In genomic region chr3:17765819-17766472, GRCh38 we compare ENCODE assay signal across 14 cellular contexts. TPM values are rescaled to one million over a fixed set of nuclear protein-coding genes. Genes with fewer than 3 reads are reported as not detected.
DNase-seq lines count a peak whose midpoint lies in the region; ATAC-seq, FAIRE-seq and TF ChIP-seq lines count a peak whose summit lies in the region.
"Had no signal": no experiment of that assay in that cellular context is flagged by ENCODE, and none has a peak within 500 bp of the region (broad histone marks: within the 10 kb centered on the region; RNA-seq: fewer than 3 reads in every experiment).

No MANE protein-coding gene starts in this region.

- POLR2A ChIA-PET in GM12878 (lab: Charles Lee) = interaction anchor here (1.0 to 1.2 kb wide), 3 partner anchors 19 to 25 kb away, joined by 3 to 4 read pairs (median 4); partner anchors contain the start of gene TBC1D5

- CTCF ChIA-PET in GM12878 (lab: Yijun Ruan, JAX) = interaction anchor here (0.7 to 1.5 kb wide), 2 partner anchors 120 to 366 kb away, joined by 3 to 4 read pairs; no protein-coding TSS in a partner anchor

- no peak overlapping the region for H3K27ac ChIP-seq in GM12878 (ENCODE audit: control insufficient read depth, insufficient read depth)
- no peak overlapping the region for H3K27ac ChIP-seq in coronary artery

- 5% methylated on average over 9 of the region's 9 CpGs for WGBS in GM12878 (ENCODE audit: insufficient coverage, insufficient replicate concordance, low lambda C conversion rate, missing lambda C conversion rate)

- no peak for FAIRE-seq in GM12878 (lab: Jason Lieb, UNC)

- peak; percentile 94 for ATAC-seq in GM18861 (IDR thresholded peaks at IDR 0.05; ENCODE audit: unreplicated experiment)
- peak; percentile 88 for ATAC-seq in GM21529 (IDR thresholded peaks at IDR 0.05; ENCODE audit: unreplicated experiment)
- peak; percentile 79 for ATAC-seq in HG03103 (IDR thresholded peaks at IDR 0.05; ENCODE audit: low read depth, unreplicated experiment)
- peak; percentile 91 for ATAC-seq in GM12878
- ATAC-seq in natural killer cell treated with Interleukin-12 subunit alpha and Interleukin-12 subunit beta and Interleukin-15 and Interleukin-18, amount 100 ng/mL, for 72 hours = no peak
- ATAC-seq: activated naive CD8-positive, alpha-beta T cell treated with anti-CD3 and anti-CD28 coated beads, Interleukin-2, amount 50 U/mL, for 24 hours; stimulated activated naive CD8-positive, alpha-beta T cell treated with anti-CD3 and anti-CD28 coated beads, Interleukin-15, Interleukin-2, amounts not matched to agents 100 U/mL and 50 U/mL, for 24 hours had no signal

- H4K20me1 ChIP-seq in GM12878 (ENCODE audit: control insufficient read depth, insufficient read depth) = no peaks in the 10 kb centered on the region

- H2AFZ ChIP-seq in GM12878 (ENCODE audit: control insufficient read depth, low read depth, low read length) = peak overlapping the region; percentile 69

- TF ChIP-seq CTCF in GM12878 (IDR thresholded peaks at IDR 0.05 in 2 of 3, conservative IDR thresholded peaks at IDR 0.05 in 1 of 3; ENCODE audit: control insufficient read depth in 2 of 3, extremely low read depth in 1 of 3, insufficient read depth in 1 of 3, low read depth in 3 of 3, low read length in 3 of 3) (no peak), coronary artery (IDR thresholded peaks at IDR 0.05) (no peak)

- SMC1A ChIA-PET in GM12878 (lab: Charles Lee; ENCODE audit: uncharacterized antibody, unreplicated experiment) = interaction anchor here (1.0 to 1.6 kb wide), 5 partner anchors 9 to 23 kb away, joined by 3 to 7 read pairs (median 3); no protein-coding TSS in a partner anchor

- intact Hi-C loops in GM12878 (cut with micrococcal nuclease; ENCODE audit: unreplicated experiment) = loop anchor here (1.0 kb wide), 1 partner anchor 19 kb away; no protein-coding TSS in a partner anchor

- in situ Hi-C loops in GM12878 (cut with MboI) = no loop called here

- no peaks in the 10 kb centered on the region for H3K4me1 ChIP-seq in GM12878 (ENCODE audit: control insufficient read depth, insufficient read depth, low read length)

- H3K79me2 ChIP-seq in GM12878 (ENCODE audit: control insufficient read depth, insufficient read depth, low read length) = no peaks in the 10 kb centered on the region

- no peak overlapping the region for H3K27ac Mint-ChIP-seq in natural killer cell treated with Interleukin-12 subunit alpha and Interleukin-12 subunit beta and Interleukin-15 and Interleukin-18, amount 100 ng/mL, for 72 hours
- H3K27ac Mint-ChIP-seq: activated naive CD8-positive, alpha-beta T cell treated with anti-CD3 and anti-CD28 coated beads, Interleukin-2, amount 50 U/mL, for 24 hours had no signal

- H3K9ac ChIP-seq in GM12878 (ENCODE audit: control insufficient read depth, insufficient read depth, low read length) = no peak overlapping the region

- peak; percentile 77 to 88; a peak in 3 of 4 replicates for TF ChIP-seq EP300 in GM12878 (IDR thresholded peaks at IDR 0.05; ENCODE audit: borderline replicate concordance in 1 of 2, control insufficient read depth in 1 of 2, low read depth in 2 of 2, low read length in 2 of 2)

- H3K4me1 Mint-ChIP-seq in natural killer cell treated with Interleukin-12 subunit alpha and Interleukin-12 subunit beta and Interleukin-15 and Interleukin-18, amount 100 ng/mL, for 72 hours (ENCODE audit: low read depth in 2 of 2) = no peaks in the 10 kb centered on the region

- H3K4me3 Mint-ChIP-seq in natural killer cell treated with Interleukin-12 subunit alpha and Interleukin-12 subunit beta and Interleukin-15 and Interleukin-18, amount 100 ng/mL, for 72 hours = no peak overlapping the region
- H3K4me3 Mint-ChIP-seq: activated naive CD8-positive, alpha-beta T cell treated with anti-CD3 and anti-CD28 coated beads, Interleukin-2, amount 50 U/mL, for 24 hours had no signal

- no peak for TF ChIP-seq RAD21 in GM12878 (IDR thresholded peaks at IDR 0.05; ENCODE audit: insufficient read depth, low read depth, low read length)

- peaks cover 8 to 10% of the 10 kb centered on the region in 2 donors for H3K27me3 Mint-ChIP-seq in natural killer cell treated with Interleukin-12 subunit alpha and Interleukin-12 subunit beta and Interleukin-15 and Interleukin-18, amount 100 ng/mL, for 72 hours

- H3K36me3 ChIP-seq in GM12878 (ENCODE audit: control insufficient read depth in 2 of 2, insufficient read depth in 2 of 2, low read length in 1 of 2) = no peaks in the 10 kb centered on the region

- H3K4me3 ChIP-seq in GM12878 = no peak overlapping the region
- no peak overlapping the region for H3K4me3 ChIP-seq in coronary artery

- no peaks in the 10 kb centered on the region for H3K27me3 ChIP-seq in GM12878 (replicated peaks in 1 of 2; ENCODE audit: control insufficient read depth in 2 of 2, insufficient read depth in 2 of 2, low read length in 1 of 2)

- DNase-seq in GM12878 (ENCODE audit: low read depth, low spot score) = peak; percentile 60
- DNase-seq in natural killer cell treated with Interleukin-12 subunit alpha and Interleukin-12 subunit beta and Interleukin-15 and Interleukin-18, amount 100 ng/mL, for 72 hours (ENCODE audit: low spot score) = no peak
- DNase-seq in coronary artery (ENCODE audit: low spot score) = no peak
- DNase-seq in NCI-H1105 treated with DMSO at 0.1 percent for 48 hours (lab: John Stamatoyannopoulos, UW) = no peak
- DNase-seq in NCI-H2029 (lab: John Stamatoyannopoulos, UW) = no peak
- DNase-seq: activated CD4-positive, alpha-beta T cell treated with anti-CD3 and anti-CD28 coated beads, Interleukin-2, amount 50 U/mL, for 48 hours; activated naive CD8-positive, alpha-beta T cell treated with anti-CD3 and anti-CD28 coated beads, Interleukin-2, amount 50 U/mL, for 24 hours; effector CD4-positive, alpha-beta T cell; NCI-H1436 treated with DMSO at 0.1 percent for 48 hours; NK-92 treated with Interleukin-12 subunit alpha and Interleukin-12 subunit beta, amount 100 ng/mL, for 24 hours; stimulated activated naive CD8-positive, alpha-beta T cell treated with anti-CD3 and anti-CD28 coated beads, Interleukin-15, Interleukin-2, amounts not matched to agents 100 U/mL and 50 U/mL, for 24 hours had no signal

- RAD21 ChIA-PET in GM12878 (lab: Charles Lee; ENCODE audit: unreplicated experiment) = interaction anchor here (0.8 to 1.6 kb wide), 3 partner anchors 18 to 27 kb away, joined by 4 to 11 read pairs (median 5); partner anchors contain the start of gene TBC1D5

- H3K36me3 Mint-ChIP-seq in natural killer cell treated with Interleukin-12 subunit alpha and Interleukin-12 subunit beta and Interleukin-15 and Interleukin-18, amount 100 ng/mL, for 72 hours = no peaks in the 10 kb centered on the region

- H3K9me3 ChIP-seq in GM12878 (replicated peaks; ENCODE audit: control insufficient read depth, insufficient read depth, low read length) = no peaks in the 10 kb centered on the region

- peak overlapping the region; percentile 6; the same call in 1 of the 2 replicates for H3K4me2 ChIP-seq in GM12878 (ENCODE audit: control insufficient read depth, insufficient read depth)

- TSS peak; percentile 93 for BruUV-seq in GM12878 (replicated peaks; lab: Mats Ljungman, UMichigan)

- TF ChIP-seq POLR2A in GM12878 (IDR thresholded peaks at IDR 0.05; ENCODE audit: low read depth, low read length) = no peak

- no peaks in the 10 kb centered on the region for H3K9me3 Mint-ChIP-seq in natural killer cell treated with Interleukin-12 subunit alpha and Interleukin-12 subunit beta and Interleukin-15 and Interleukin-18, amount 100 ng/mL, for 72 hours
- H3K9me3 Mint-ChIP-seq: activated naive CD8-positive, alpha-beta T cell treated with anti-CD3 and anti-CD28 coated beads, Interleukin-2, amount 50 U/mL, for 24 hours had no signal

TF ChIP-seq in GM12878, 131 proteins besides CTCF, POLR2A, EP300 and RAD21 (continues in another document):
- TF ChIP-seq HDGF (IDR thresholded peaks at IDR 0.05) = 0 out of 2 replicates have a peak, but pooled peaks have one; percentile 30
- 0 out of 2 replicates have a peak, but pooled peaks have one; percentile 70 for TF ChIP-seq STAT3 (IDR thresholded peaks at IDR 0.05; ENCODE audit: low read depth, low read length)
- TF ChIP-seq BRCA1 (IDR thresholded peaks at IDR 0.05; ENCODE audit: low read depth, low read length) = no peak
- TF ChIP-seq SRF (IDR thresholded peaks at IDR 0.05; ENCODE audit: low read depth in 2 of 2, low read length in 2 of 2) = no peak
- no peak for TF ChIP-seq SREBF1 (IDR thresholded peaks at IDR 0.05; ENCODE audit: low read length)
- TF ChIP-seq POLR2AphosphoS2 (IDR thresholded peaks at IDR 0.05; ENCODE audit: low read depth, low read length) = no peak
- TF ChIP-seq RUNX3 (IDR thresholded peaks at IDR 0.05; ENCODE audit: low read length) = peak; percentile 53; the same call in 1 of the 2 replicates
- TF ChIP-seq RELA (IDR thresholded peaks at IDR 0.05; ENCODE audit: borderline replicate concordance, partially characterized antibody) = no peak
- peak; percentile 63; the same call in 1 of the 2 replicates for TF ChIP-seq MTA2 (IDR thresholded peaks at IDR 0.05; ENCODE audit: low read depth)

RNA-seq across cellular contexts. Expression of gene TBC1D5, which starts 23.5 kb away (rescaled TPM):
- 210 and 223 TPM in 2 replicates for total RNA-seq in GM12878 (2013; cell fraction: nucleolus; rRNA removed)
- total RNA-seq in GM12878 (2014; rRNA removed) = 52.6 and 58.6 TPM in 2 replicates
- 61.0 and 62.4 TPM in 2 replicates for total RNA-seq in GM12878 (2014; rRNA removed; fragmentation: Illumina TruSeq; extraction: Trizol)
- 46.7 and 48.9 TPM in 2 replicates for total RNA-seq in GM12878 (2021)
- polyA plus RNA-seq in GM12878 (2011; ENCODE audit: low read depth) = 18.8 TPM
- 50.0 and 56.7 TPM in 2 replicates for polyA plus RNA-seq in GM12878 (2011; rRNA removed)
- polyA plus RNA-seq in GM12878 (2011; cell fraction: cytosol; rRNA removed) = 36.9 and 37.2 TPM in 2 replicates
- 33.2 and 33.3 TPM in 2 replicates for polyA plus RNA-seq in GM12878 (2011; cell fraction: nucleus; rRNA removed)
- 18.9 and 21.7 TPM in 2 replicates for polyA plus RNA-seq in GM12878 (2012)
- polyA plus RNA-seq in GM12878 (2014; fragmentation: Illumina TruSeq; extraction: Trizol) = 43.7 and 57.6 TPM in 2 replicates
- polyA plus RNA-seq in GM12878 (2014; fragmentation: Nextera tagmentation; extraction: Ambion mirVana) = 1 to 10 TPM; 5.5 to 5.8 TPM
- 26.9 and 30.5 TPM in 2 replicates for polyA plus RNA-seq in GM12878 (2014; rRNA removed)
- 10 to 100 TPM; 40.7 to 43.8 TPM for polyA plus RNA-seq in GM12878 (2016; fragmentation: Nextera tagmentation; extraction: Ambion mirVana)
- polyA minus RNA-seq in GM12878 (2011; rRNA and poly(A)+ RNA removed) = 95.1 and 112 TPM in 2 replicates
- polyA minus RNA-seq in GM12878 (2011; cell fraction: cytosol; rRNA and poly(A)+ RNA removed) = 35.2 and 36.5 TPM in 2 replicates
- 76.8 and 114 TPM in 2 replicates for polyA minus RNA-seq in GM12878 (2011; cell fraction: nucleus; rRNA and poly(A)+ RNA removed)
- 10 to 100 TPM; 43.4 to 51.6 TPM for total RNA-seq in natural killer cell treated with Interleukin-12 subunit alpha and Interleukin-12 subunit beta and Interleukin-15 and Interleukin-18, amount 100 ng/mL, for 72 hours

Comparison
In these comparisons a context has a peak if more than half of its experiments do, and no peak if none do; other contexts are left out.
1. ATAC-seq: peak in GM18861 (single experiment), GM21529 (single experiment), HG03103 (single experiment) and GM12878 (single experiment); none in natural killer cell treated with Interleukin-12 subunit alpha and Interleukin-12 subunit beta and Interleukin-15 and Interleukin-18, amount 100 ng/mL, for 72 hours (0 of 2).